8 cellular contexts compared by ENCODE assay signal in genomic region chr16:89873822-89874689, GRCh38. TPM values are rescaled to one million over a fixed set of nuclear protein-coding genes. Genes with fewer than 3 reads are reported as not detected.
DNase-seq lines count a peak whose midpoint lies in the region; ATAC-seq and TF ChIP-seq lines count a peak whose summit lies in the region.

No MANE protein-coding gene starts in this region.

- peaks cover 43% of the 10 kb centered on the region for H3K79me2 ChIP-seq in GM23338 (replicated peaks; ENCODE audit: insufficient read depth)

- H3K9me3 Mint-ChIP-seq in GM23338 = peaks cover 15% of the 10 kb centered on the region
- H3K9me3 Mint-ChIP-seq in naive thymus-derived CD8-positive, alpha-beta T cell = peaks cover 0 to 16% (median 8%) of the 10 kb centered on the region in 9 donors
- H3K9me3 Mint-ChIP-seq in stimulated activated effector memory CD8-positive, alpha-beta T cell treated with anti-CD3 and anti-CD28 coated beads, Interleukin-12 subunit alpha, Interleukin-12 subunit beta, amount 100 ng/mL, for 72 hours = no peaks in the 10 kb centered on the region

- H3K4me1 ChIP-seq in GM23338 (ENCODE audit: insufficient read depth) = no peaks in the 10 kb centered on the region

- POLR2A ChIA-PET in RWPE1 (lab: Yijun Ruan, JAX; ENCODE audit: low non-redundant PET) = interaction anchor here (1.0 to 1.1 kb wide), 2 partner anchors 57 to 151 kb away, joined by 3 to 4 read pairs; no protein-coding TSS in a partner anchor
- POLR2A ChIA-PET in naive thymus-derived CD8-positive, alpha-beta T cell (lab: Charles Lee) = interaction anchor here (0.6 to 3.6 kb wide), 21 partner anchors 7 to 657 kb away, joined by 3 to 86 read pairs (median 5); partner anchors contain the start of genes CDK10, SPATA2L and ZNF778

- H3K9me2 ChIP-seq in GM23338 (ENCODE audit: insufficient read depth) = no peaks in the 10 kb centered on the region

- peak overlapping the region; percentile 84 for H3K4me3 Mint-ChIP-seq in GM23338
- H3K4me3 Mint-ChIP-seq in naive thymus-derived CD8-positive, alpha-beta T cell = peak overlapping the region; percentile 83 to 96 (median 91)
- peak overlapping the region; percentile 86 for H3K4me3 Mint-ChIP-seq in stimulated activated effector memory CD8-positive, alpha-beta T cell treated with anti-CD3 and anti-CD28 coated beads, Interleukin-12 subunit alpha, Interleukin-12 subunit beta, amount 100 ng/mL, for 72 hours

- peak overlapping the region; percentile 96 for H3K27ac Mint-ChIP-seq in GM23338
- H3K27ac Mint-ChIP-seq in naive thymus-derived CD8-positive, alpha-beta T cell = peak overlapping the region; percentile 63 to 99 (median 98)
- H3K27ac Mint-ChIP-seq in stimulated activated effector memory CD8-positive, alpha-beta T cell treated with anti-CD3 and anti-CD28 coated beads, Interleukin-12 subunit alpha, Interleukin-12 subunit beta, amount 100 ng/mL, for 72 hours = peak overlapping the region; percentile 98

- peaks cover 34% of the 10 kb centered on the region for H3K36me3 Mint-ChIP-seq in GM23338 (ENCODE audit: low read depth)
- H3K36me3 Mint-ChIP-seq in naive thymus-derived CD8-positive, alpha-beta T cell = peaks cover 6 to 27% (median 15%) of the 10 kb centered on the region in 3 donors
- peaks cover 62% of the 10 kb centered on the region for H3K36me3 Mint-ChIP-seq in stimulated activated effector memory CD8-positive, alpha-beta T cell treated with anti-CD3 and anti-CD28 coated beads, Interleukin-12 subunit alpha, Interleukin-12 subunit beta, amount 100 ng/mL, for 72 hours

- no peak overlapping the region for H2AFZ ChIP-seq in GM23338

- H3K36me3 ChIP-seq in GM23338 (ENCODE audit: insufficient read depth) = peaks cover 7% of the 10 kb centered on the region; the same call in 1 of the 2 replicates

- DNase-seq in DMS153 treated with DMSO at 0.1 percent for 48 hours (lab: John Stamatoyannopoulos, UW; ENCODE audit: unreplicated experiment) (peak; percentile 57), GM23338 (ENCODE audit: low spot score) (peak; percentile 96), LHCN-M2 (ENCODE audit: low read depth) (peak; percentile 90), RWPE1 (ENCODE audit: low spot score) (peak; percentile 98), fibroblast of peridontal ligament (ENCODE audit: extremely low read depth) (peak; percentile 95)
- peak; percentile 93 for DNase-seq in activated T-helper 9 cell treated with anti-CD3 and anti-CD28 coated beads, Interleukin-2, amount 50 U/mL, for 16 hours (ENCODE audit: low read depth)
- DNase-seq in naive thymus-derived CD8-positive, alpha-beta T cell = peak; percentile 89 to 96 (median 92)
- peak; percentile 92 to 99 for DNase-seq in stimulated activated effector memory CD8-positive, alpha-beta T cell treated with anti-CD3 and anti-CD28 coated beads, Interleukin-12 subunit alpha, Interleukin-12 subunit beta, amount 100 ng/mL, for 72 hours (ENCODE audit: low spot score in 2 of 2)

- H3K27me3 ChIP-seq in GM23338 (ENCODE audit: insufficient read depth) = peaks cover 5% of the 10 kb centered on the region; the same call in 1 of the 2 replicates

- H3K27me3 Mint-ChIP-seq in GM23338 (ENCODE audit: insufficient read depth, low read depth, poor library complexity) = peaks cover 24% of the 10 kb centered on the region
- no peaks in the 10 kb centered on the region for H3K27me3 Mint-ChIP-seq in naive thymus-derived CD8-positive, alpha-beta T cell

- H3K4me1 Mint-ChIP-seq in GM23338 = peaks cover 2% of the 10 kb centered on the region; the same call in 1 of the 3 replicates
- H3K4me1 Mint-ChIP-seq in naive thymus-derived CD8-positive, alpha-beta T cell = peaks cover 3 to 26% (median 21%) of the 10 kb centered on the region in 4 donors
- H3K4me1 Mint-ChIP-seq in stimulated activated effector memory CD8-positive, alpha-beta T cell treated with anti-CD3 and anti-CD28 coated beads, Interleukin-12 subunit alpha, Interleukin-12 subunit beta, amount 100 ng/mL, for 72 hours = peaks cover 13% of the 10 kb centered on the region

- CTCF ChIA-PET in RWPE1 (lab: Yijun Ruan, JAX) = no interaction called here

- H3K27ac ChIP-seq in GM23338 (ENCODE audit: low read depth) (peak overlapping the region; percentile 100), RWPE1 (peak overlapping the region; percentile 98)

- TF ChIP-seq CTCF in GM23338 (conservative IDR thresholded peaks at IDR 0.05; ENCODE audit: low read depth in 2 of 2) = no peak
- TF ChIP-seq CTCF in RWPE1 (conservative IDR thresholded peaks at IDR 0.05; ENCODE audit: low read depth) = no peak

- H3K4me2 ChIP-seq in GM23338 = peak overlapping the region; percentile 92

- peaks cover 6% of the 10 kb centered on the region for H4K20me1 ChIP-seq in GM23338 (replicated peaks; ENCODE audit: insufficient read depth)

- H3F3A ChIP-seq in GM23338 (replicated peaks; ENCODE audit: low read depth) = peaks cover 29% of the 10 kb centered on the region

- ATAC-seq in GM23338 = peak; percentile 65
- peak; percentile 70 to 82 for ATAC-seq in naive thymus-derived CD8-positive, alpha-beta T cell
- peak; percentile 82 for ATAC-seq in stimulated activated effector memory CD8-positive, alpha-beta T cell treated with anti-CD3 and anti-CD28 coated beads, Interleukin-12 subunit alpha, Interleukin-12 subunit beta, amount 100 ng/mL, for 72 hours

- peak overlapping the region; percentile 94 for H3K4me3 ChIP-seq in GM23338

TF ChIP-seq in GM23338, 12 proteins besides CTCF, POLR2A, EP300 and RAD21:
- peak; percentile 90 for TF ChIP-seq CREB1 (CRISPR knock-in tag; IDR thresholded peaks at IDR 0.05; ENCODE audit: low read depth)
- TF ChIP-seq ZNF114 (CRISPR knock-in tag; IDR thresholded peaks at IDR 0.05) = no peak

RNA-seq across cellular contexts. Expression of gene TCF25, which starts 0.7 kb away (rescaled TPM):
- total RNA-seq in GM23338 (2014; rRNA removed; shearing (Covaris generic)) = 95.4 and 96.4 TPM in 2 replicates
- 143 and 149 TPM in 2 replicates for polyA plus RNA-seq in GM23338 (2016; fragmentation: Nextera tagmentation; extraction: Ambion mirVana)
- 171 and 180 TPM in 2 replicates for total RNA-seq in LHCN-M2 (2014; rRNA removed)
- polyA plus RNA-seq in LHCN-M2 (2012) = 214 TPM
- 100 to 1,000 TPM; 260 to 294 TPM for total RNA-seq in naive thymus-derived CD8-positive, alpha-beta T cell
- 100 to 1,000 TPM in 1 of 3 donors, 10 to 100 TPM in 2; 86.8 to 107 (median 95.4) TPM for polyA plus RNA-seq in naive thymus-derived CD8-positive, alpha-beta T cell

RNA-seq across cellular contexts. Expression of gene MC1R, which starts 44.6 kb away (rescaled TPM):
- total RNA-seq in GM23338 (2014; rRNA removed; shearing (Covaris generic)) = 2.9 and 4.3 TPM in 2 replicates
- polyA plus RNA-seq in GM23338 (2016; fragmentation: Nextera tagmentation; extraction: Ambion mirVana) = 0.74 and 0.97 TPM in 2 replicates
- 7.6 and 7.7 TPM in 2 replicates for total RNA-seq in LHCN-M2 (2014; rRNA removed)
- polyA plus RNA-seq in LHCN-M2 (2012) = 3.4 TPM
- total RNA-seq in naive thymus-derived CD8-positive, alpha-beta T cell = 10 to 100 TPM; 10.2 to 10.3 TPM
- under 1 TPM in 1 of 3 donors, not detected in 2; 0.63 TPM for polyA plus RNA-seq in naive thymus-derived CD8-positive, alpha-beta T cell

RNA-seq across cellular contexts. Expression of gene SPIRE2, which starts 45.8 kb away (rescaled TPM):
- 10.1 and 15.2 TPM in 2 replicates for total RNA-seq in GM23338 (2014; rRNA removed; shearing (Covaris generic))
- 5.0 and 6.5 TPM in 2 replicates for polyA plus RNA-seq in GM23338 (2016; fragmentation: Nextera tagmentation; extraction: Ambion mirVana)
- 6.9 and 7.1 TPM in 2 replicates for total RNA-seq in LHCN-M2 (2014; rRNA removed)
- 1.6 TPM for polyA plus RNA-seq in LHCN-M2 (2012)
- 1 to 10 TPM; 1.0 to 2.3 TPM for total RNA-seq in naive thymus-derived CD8-positive, alpha-beta T cell
- under 1 TPM in 1 of 3 donors, not detected in 2; 0.16 TPM for polyA plus RNA-seq in naive thymus-derived CD8-positive, alpha-beta T cell

RNA-seq across cellular contexts. Expression of gene TUBB3, which starts 49.1 kb away (rescaled TPM):
- total RNA-seq in GM23338 (2014; rRNA removed; shearing (Covaris generic)) = 431 and 443 TPM in 2 replicates
- polyA plus RNA-seq in GM23338 (2016; fragmentation: Nextera tagmentation; extraction: Ambion mirVana) = 139 and 149 TPM in 2 replicates
- 443 and 463 TPM in 2 replicates for total RNA-seq in LHCN-M2 (2014; rRNA removed)
- polyA plus RNA-seq in LHCN-M2 (2012) = 383 TPM
- total RNA-seq in naive thymus-derived CD8-positive, alpha-beta T cell = under 1 TPM in 1 of 2 experiments, not detected in 1; 0.31 TPM
- not detected for polyA plus RNA-seq in naive thymus-derived CD8-positive, alpha-beta T cell

RNA-seq across cellular contexts. Expression of gene FANCA, which starts 57.6 kb away (rescaled TPM):
- 75.9 and 89.9 TPM in 2 replicates for total RNA-seq in GM23338 (2014; rRNA removed; shearing (Covaris generic))
- polyA plus RNA-seq in GM23338 (2016; fragmentation: Nextera tagmentation; extraction: Ambion mirVana) = 36.4 and 42.3 TPM in 2 replicates
- total RNA-seq in LHCN-M2 (2014; rRNA removed) = 38.9 and 45.3 TPM in 2 replicates
- 14.7 TPM for polyA plus RNA-seq in LHCN-M2 (2012)
- 1 to 10 TPM; 3.7 to 6.1 TPM for total RNA-seq in naive thymus-derived CD8-positive, alpha-beta T cell
- polyA plus RNA-seq in naive thymus-derived CD8-positive, alpha-beta T cell = 1 to 10 TPM in 2 of 3 donors, under 1 TPM in 1; 0.98 to 7.4 (median 1.5) TPM

Comparison
In these comparisons a context has a peak if more than half of its experiments do, and no peak if none do; other contexts are left out.
1. Peak in every context shown above with its lines: DNase-seq, ATAC-seq, H3K4me3 ChIP-seq and H3K27ac ChIP-seq.